31 cellular contexts compared by ENCODE assay signal in genomic region chr10:73935895-73936294, GRCh38.
"Had no signal": no experiment of that assay in that cellular context is flagged by ENCODE, and none has a peak within 500 bp of the region (broad histone marks: within the 10 kb centered on the region; RNA-seq: fewer than 3 reads in every experiment).

No MANE protein-coding gene starts in this region.

- H3K36me3 Mint-ChIP-seq: activated naive CD4-positive, alpha-beta T cell treated with anti-CD3 and anti-CD28 coated beads, Interleukin-2, amount 10 ng/mL, durations not matched to agents 7 days and 5 days; activated naive CD8-positive, alpha-beta T cell treated with anti-CD3 and anti-CD28 coated beads, Interleukin-2, amount 10 ng/mL, durations not matched to agents 7 days and 5 days; naive B cell; stimulated activated naive B cell treated with anti-CD40 and anti-IgM and Interleukin-4, amounts not matched to agents 10 μg/mL and 1 μg/mL and 100 μg/mL, for 72 hours had no signal

- H3K4me3 ChIP-seq: gastroesophageal sphincter, ovary, smooth muscle cell, stomach, tibial artery, upper lobe of right lung had no signal

- H3K27ac Mint-ChIP-seq: activated CD4-positive, alpha-beta memory T cell treated with anti-CD3 and anti-CD28 coated beads, Interleukin-2, amount 10 ng/mL, durations not matched to agents 7 days and 5 days; activated CD4-positive, alpha-beta T cell treated with anti-CD3 and anti-CD28 coated beads, Interleukin-2, amount 10 ng/mL, durations not matched to agents 24 days and 14 days; activated naive CD4-positive, alpha-beta T cell treated with anti-CD3 and anti-CD28 coated beads, Interleukin-2, amount 10 ng/mL, durations not matched to agents 7 days and 5 days; activated naive CD8-positive, alpha-beta T cell treated with anti-CD3 and anti-CD28 coated beads, Interleukin-2, amount 10 ng/mL, durations not matched to agents 7 days and 5 days; activated T-cell treated with anti-CD3 and anti-CD28 coated beads, Interleukin-2, amount 50 U/mL, for 24 hours; endodermal cell; nephron progenitor cell; progenitor cell of endocrine pancreas; stimulated activated naive B cell treated with anti-CD40 and anti-IgM and Interleukin-4, amounts not matched to agents 10 μg/mL and 1 μg/mL and 100 μg/mL, for 72 hours; T-helper 17 cell had no signal

- H3K4me2 ChIP-seq: smooth muscle cell had no signal

- H3K27me3 Mint-ChIP-seq: activated CD4-positive, alpha-beta memory T cell treated with anti-CD3 and anti-CD28 coated beads, Interleukin-2, amount 10 ng/mL, durations not matched to agents 7 days and 5 days; activated CD4-positive, alpha-beta T cell treated with anti-CD3 and anti-CD28 coated beads, Interleukin-2, amount 10 ng/mL, durations not matched to agents 24 days and 14 days; activated T-cell treated with anti-CD3 and anti-CD28 coated beads, Interleukin-2, amount 50 U/mL, for 24 hours; stimulated activated naive B cell treated with anti-CD40 and anti-IgM and Interleukin-4, amounts not matched to agents 10 μg/mL and 1 μg/mL and 100 μg/mL, for 72 hours; T-helper 17 cell had no signal

- DNase-seq: activated CD4-positive, alpha-beta memory T cell treated with anti-CD3 and anti-CD28 coated beads, Interleukin-2, amount 10 ng/mL, durations not matched to agents 7 days and 5 days; activated CD4-positive, alpha-beta T cell treated with anti-CD3 and anti-CD28 coated beads, Interleukin-2, amount 10 ng/mL, durations not matched to agents 24 days and 14 days; activated CD8-positive, alpha-beta memory T cell treated with anti-CD3 and anti-CD28 coated beads, Interleukin-2, amount 50 U/mL, for 48 hours; activated gamma-delta T cell; activated naive CD4-positive, alpha-beta T cell treated with anti-CD3 and anti-CD28 coated beads, Interleukin-2, amount 10 ng/mL, durations not matched to agents 7 days and 5 days; activated naive CD8-positive, alpha-beta T cell treated with anti-CD3 and anti-CD28 coated beads, Interleukin-2, amount 10 ng/mL, durations not matched to agents 7 days and 5 days; activated T-cell treated with anti-CD3 and anti-CD28 coated beads, Interleukin-2, amount 50 U/mL, for 24 hours; amniotic stem cell; brain microvascular endothelial cell; caudate nucleus; endodermal cell; head of caudate nucleus; kidney glomerular epithelial cell; left ventricle myocardium superior; naive B cell; nephron progenitor cell; ovary; retina; stimulated activated CD4-positive, alpha-beta T cell treated with anti-CD3 and anti-CD28 coated beads, Interleukin-1b, Interleukin-23, amount 100 ng/mL, for 48 hours; stimulated activated naive B cell treated with anti-CD40 and anti-IgM and Interleukin-4, amounts not matched to agents 10 μg/mL and 1 μg/mL and 100 μg/mL, for 72 hours; stomach; T-helper 17 cell; T1000; tibial artery; upper lobe of right lung; WERI-Rb-1 had no signal

- H3K36me3 ChIP-seq: brain microvascular endothelial cell, gastroesophageal sphincter, ovary, stomach, tibial artery, upper lobe of right lung, WERI-Rb-1 had no signal

- FAIRE-seq: astrocyte had no signal

- H3K9me3 Mint-ChIP-seq: activated CD4-positive, alpha-beta memory T cell treated with anti-CD3 and anti-CD28 coated beads, Interleukin-2, amount 10 ng/mL, durations not matched to agents 7 days and 5 days; activated CD4-positive, alpha-beta T cell treated with anti-CD3 and anti-CD28 coated beads, Interleukin-2, amount 10 ng/mL, durations not matched to agents 24 days and 14 days; activated naive CD4-positive, alpha-beta T cell treated with anti-CD3 and anti-CD28 coated beads, Interleukin-2, amount 10 ng/mL, durations not matched to agents 7 days and 5 days; activated naive CD8-positive, alpha-beta T cell treated with anti-CD3 and anti-CD28 coated beads, Interleukin-2, amount 10 ng/mL, durations not matched to agents 7 days and 5 days; activated T-cell treated with anti-CD3 and anti-CD28 coated beads, Interleukin-2, amount 50 U/mL, for 24 hours; endodermal cell; naive B cell; nephron progenitor cell; stimulated activated naive B cell treated with anti-CD40 and anti-IgM and Interleukin-4, amounts not matched to agents 10 μg/mL and 1 μg/mL and 100 μg/mL, for 72 hours had no signal

- H3K27ac ChIP-seq: brain microvascular endothelial cell, gastroesophageal sphincter, ovary, tibial artery, upper lobe of right lung, WERI-Rb-1 had no signal

- H3K27me3 ChIP-seq: brain microvascular endothelial cell, gastroesophageal sphincter, ovary, stomach, tibial artery, upper lobe of right lung had no signal

- H3K4me3 Mint-ChIP-seq: activated CD4-positive, alpha-beta memory T cell treated with anti-CD3 and anti-CD28 coated beads, Interleukin-2, amount 10 ng/mL, durations not matched to agents 7 days and 5 days; activated CD4-positive, alpha-beta T cell treated with anti-CD3 and anti-CD28 coated beads, Interleukin-2, amount 10 ng/mL, durations not matched to agents 24 days and 14 days; activated naive CD4-positive, alpha-beta T cell treated with anti-CD3 and anti-CD28 coated beads, Interleukin-2, amount 10 ng/mL, durations not matched to agents 7 days and 5 days; activated naive CD8-positive, alpha-beta T cell treated with anti-CD3 and anti-CD28 coated beads, Interleukin-2, amount 10 ng/mL, durations not matched to agents 7 days and 5 days; activated T-cell treated with anti-CD3 and anti-CD28 coated beads, Interleukin-2, amount 50 U/mL, for 24 hours; endodermal cell; naive B cell; nephron progenitor cell; stimulated activated naive B cell treated with anti-CD40 and anti-IgM and Interleukin-4, amounts not matched to agents 10 μg/mL and 1 μg/mL and 100 μg/mL, for 72 hours; T-helper 17 cell had no signal

- ATAC-seq: activated CD4-positive, CD25-positive, alpha-beta regulatory T cell treated with anti-CD3 and anti-CD28 coated beads, Interleukin-2, amount 50 U/mL, for 24 hours; gastroesophageal sphincter; left ventricle myocardium superior; stimulated activated naive B cell treated with anti-CD40 and anti-IgM and Interleukin-4, amounts not matched to agents 10 μg/mL and 1 μg/mL and 100 μg/mL, for 72 hours; T-helper 17 cell; upper lobe of right lung had no signal

- H3K9me3 ChIP-seq: gastroesophageal sphincter, ovary, stomach, tibial artery, upper lobe of right lung had no signal
